ENCODE assay signal across 19 cellular contexts in the genomic region with DNA sequence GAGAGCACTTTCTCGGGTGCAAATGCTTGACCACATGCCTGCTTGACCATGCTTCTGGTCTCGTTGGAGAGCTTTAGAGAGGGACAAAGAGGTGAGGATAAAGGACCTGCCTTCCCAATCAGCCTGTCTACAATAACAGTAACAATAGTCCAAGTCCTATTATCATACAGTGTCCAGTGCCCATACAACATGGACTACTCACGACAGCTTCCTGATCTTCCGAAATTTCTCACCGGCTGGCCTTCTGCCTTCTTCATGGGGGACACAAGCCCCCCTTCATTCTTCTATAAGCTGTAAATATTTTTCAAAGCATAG.
"Had no signal": no experiment of that assay in that cellular context is flagged by ENCODE, and none has a peak within 500 bp of the region (broad histone marks: within the 10 kb centered on the region; RNA-seq: fewer than 3 reads in every experiment).

No MANE protein-coding gene starts in this region.

- H3K27ac Mint-ChIP-seq: natural killer cell; stimulated activated naive CD8-positive, alpha-beta T cell treated with anti-CD3 and anti-CD28 coated beads, Interleukin-15, amount 100 ng/mL, for 72 hours had no signal

- DNase-seq: effector memory CD4-positive, alpha-beta T cell; left ventricle myocardium superior; lower lobe of right lung; natural killer cell; psoas muscle; right cardiac atrium; sigmoid colon; stimulated activated CD4-positive, alpha-beta T cell treated with anti-CD3 and anti-CD28 coated beads, Interleukin-2, amount 100 ng/mL, for 24 hours; stimulated activated CD4-positive, alpha-beta T cell treated with anti-CD3 and anti-CD28 coated beads, Interleukin-4, amount 100 ng/mL, for 4 hours; stimulated activated naive CD4-positive, alpha-beta T cell; stimulated activated naive CD8-positive, alpha-beta T cell treated with anti-CD3 and anti-CD28 coated beads, Interleukin-15, amount 100 ng/mL, for 72 hours; transverse colon had no signal

- H3K4me3 ChIP-seq: coronary artery, esophagus muscularis mucosa, lower lobe of right lung, ovary, psoas muscle, sigmoid colon, suprapubic skin, transverse colon, vagina had no signal

- H3K9me3 Mint-ChIP-seq: natural killer cell; stimulated activated naive CD8-positive, alpha-beta T cell treated with anti-CD3 and anti-CD28 coated beads, Interleukin-15, amount 100 ng/mL, for 72 hours had no signal

- H3K27me3 ChIP-seq: esophagus muscularis mucosa, ovary, sigmoid colon, suprapubic skin, transverse colon, vagina had no signal

- H3K36me3 ChIP-seq: esophagus muscularis mucosa, lower lobe of right lung, ovary, sigmoid colon, suprapubic skin, transverse colon, vagina had no signal

- H3K27ac ChIP-seq: coronary artery, esophagus muscularis mucosa, lower lobe of right lung, ovary, psoas muscle, sigmoid colon, suprapubic skin, transverse colon, vagina had no signal

- ATAC-seq: natural killer cell had no signal

- H3K27me3 Mint-ChIP-seq: stimulated activated naive CD8-positive, alpha-beta T cell treated with anti-CD3 and anti-CD28 coated beads, Interleukin-15, amount 100 ng/mL, for 72 hours had no signal

- H3K4me1 ChIP-seq: lower lobe of right lung, psoas muscle, suprapubic skin, transverse colon, vagina had no signal

- H3K4me3 Mint-ChIP-seq: natural killer cell; stimulated activated naive CD8-positive, alpha-beta T cell treated with anti-CD3 and anti-CD28 coated beads, Interleukin-15, amount 100 ng/mL, for 72 hours had no signal

- H3K4me1 Mint-ChIP-seq: natural killer cell; stimulated activated naive CD8-positive, alpha-beta T cell treated with anti-CD3 and anti-CD28 coated beads, Interleukin-15, amount 100 ng/mL, for 72 hours had no signal

- H3K9me3 ChIP-seq: esophagus muscularis mucosa, lower lobe of right lung, ovary, psoas muscle, sigmoid colon, suprapubic skin, transverse colon, vagina had no signal

- FAIRE-seq: endothelial cell of umbilical vein, keratinocyte had no signal

- H3K36me3 Mint-ChIP-seq: natural killer cell had no signal
